ENCODE assay signal across 23 cellular contexts in genomic region chr10:22453320-22453719, GRCh38.
"Had no signal": no experiment of that assay in that cellular context is flagged by ENCODE, and none has a peak within 500 bp of the region (broad histone marks: within the 10 kb centered on the region; RNA-seq: fewer than 3 reads in every experiment).

No MANE protein-coding gene starts in this region.

- H3K27ac ChIP-seq: colonic mucosa, ovary, psoas muscle, sigmoid colon, testis, tibial artery had no signal

- H3K4me3 Mint-ChIP-seq: memory B cell; naive thymus-derived CD8-positive, alpha-beta T cell; nephron progenitor cell; stimulated activated effector memory CD8-positive, alpha-beta T cell treated with anti-CD3 and anti-CD28 coated beads, Interleukin-12 subunit alpha, Interleukin-12 subunit beta, amount 100 ng/mL, for 72 hours had no signal

- ATAC-seq: left lobe of liver; naive thymus-derived CD8-positive, alpha-beta T cell; psoas muscle; right cardiac atrium; stimulated activated effector memory CD8-positive, alpha-beta T cell treated with anti-CD3 and anti-CD28 coated beads, Interleukin-12 subunit alpha, Interleukin-12 subunit beta, amount 100 ng/mL, for 72 hours had no signal

- H3K27me3 Mint-ChIP-seq: memory B cell, type B pancreatic cell had no signal

- H3K4me1 Mint-ChIP-seq: stimulated activated effector memory CD8-positive, alpha-beta T cell treated with anti-CD3 and anti-CD28 coated beads, Interleukin-12 subunit alpha, Interleukin-12 subunit beta, amount 100 ng/mL, for 72 hours had no signal

- H3K4me1 ChIP-seq: colonic mucosa, psoas muscle, sigmoid colon, testis, tibial artery had no signal

- H3K27ac Mint-ChIP-seq: memory B cell; naive thymus-derived CD8-positive, alpha-beta T cell; stimulated activated effector memory CD8-positive, alpha-beta T cell treated with anti-CD3 and anti-CD28 coated beads, Interleukin-12 subunit alpha, Interleukin-12 subunit beta, amount 100 ng/mL, for 72 hours; type B pancreatic cell had no signal

- DNase-seq: colonic mucosa; dermis blood vessel endothelial cell; effector memory CD4-positive, alpha-beta T cell; kidney; midbrain; naive thymus-derived CD8-positive, alpha-beta T cell; nephron progenitor cell; occipital lobe; ovary; posterior cingulate gyrus; psoas muscle; right cardiac atrium; sigmoid colon; stimulated activated CD4-positive, alpha-beta T cell treated with anti-CD3 and anti-CD28 coated beads, Interleukin-2, amount 100 ng/mL, for 24 hours; stimulated activated CD4-positive, alpha-beta T cell treated with anti-CD3 and anti-CD28 coated beads, Interleukin-4, amount 100 ng/mL, for 24 hours; stimulated activated naive CD4-positive, alpha-beta T cell treated with Interleukin-2 at 50 U/mL for 16 hours; testis; tibial artery had no signal

- H3K27me3 ChIP-seq: colonic mucosa, ovary, testis had no signal

- H3K9me3 Mint-ChIP-seq: memory B cell; stimulated activated effector memory CD8-positive, alpha-beta T cell treated with anti-CD3 and anti-CD28 coated beads, Interleukin-12 subunit alpha, Interleukin-12 subunit beta, amount 100 ng/mL, for 72 hours had no signal

- H3K36me3 ChIP-seq: colonic mucosa, ovary, sigmoid colon, tibial artery had no signal

- H3K4me3 ChIP-seq: colonic mucosa, lung, ovary, psoas muscle, sigmoid colon, tibial artery had no signal

- H3K9me3 ChIP-seq: colonic mucosa, ovary, psoas muscle, sigmoid colon, testis, tibial artery had no signal

- H3K36me3 Mint-ChIP-seq: memory B cell; stimulated activated effector memory CD8-positive, alpha-beta T cell treated with anti-CD3 and anti-CD28 coated beads, Interleukin-12 subunit alpha, Interleukin-12 subunit beta, amount 100 ng/mL, for 72 hours; type B pancreatic cell had no signal
